In genomic region chr20:50071039-50071888, GRCh38 we compare ENCODE assay signal across 8 cellular contexts. TPM values are rescaled to one million over a fixed set of nuclear protein-coding genes. Genes with fewer than 3 reads are reported as not detected.
DNase-seq lines count a peak whose midpoint lies in the region; ATAC-seq, FAIRE-seq and TF ChIP-seq lines count a peak whose summit lies in the region.

No MANE protein-coding gene starts in this region.

- DNase-seq in A172 (ENCODE audit: low spot score) (peak; percentile 76), NCI-H510A treated with DMSO at 0.1 percent for 48 hours (lab: John Stamatoyannopoulos, UW) (peak; percentile 88), choroid plexus epithelial cell (ENCODE audit: low read depth) (peak; percentile 81), HepG2 (ENCODE audit: low spot score) (peak; percentile 83)
- DNase-seq in activated CD4-positive, alpha-beta T cell treated with anti-CD3 and anti-CD28 coated beads for 36 hours, result peak; percentile 95
- DNase-seq in stimulated activated CD4-positive, alpha-beta T cell treated with anti-CD3 and anti-CD28 coated beads, Interleukin-2, amount 100 ng/mL, for 48 hours, result peak; percentile 99

- TF ChIP-seq RAD21 in HepG2 (CRISPR knock-in tag; IDR thresholded peaks at IDR 0.05), result peak; percentile 100

- no peaks in the 10 kb centered on the region for H3K9me3 ChIP-seq in HepG2 (ENCODE audit: low read length)

- POLR2A ChIA-PET in activated CD4-positive, alpha-beta T cell treated with anti-CD3 and anti-CD28 coated beads for 36 hours (lab: Charles Lee), result interaction anchor here (0.6 to 1.6 kb wide), 4 partner anchors 39 to 92 kb away, joined by 3 to 5 read pairs (median 4); no protein-coding TSS in a partner anchor
- POLR2A ChIA-PET in HepG2 (lab: Yijun Ruan, JAX), result interaction anchor here (0.9 to 4.7 kb wide), 10 partner anchors 11 to 155 kb away, joined by 3 to 58 read pairs (median 3); partner anchors contain the start of gene SNAI1

- no peaks in the 10 kb centered on the region for H4K20me1 ChIP-seq in HepG2 (ENCODE audit: insufficient read depth, low read length)

- intact Hi-C loops in activated CD4-positive, alpha-beta T cell treated with anti-CD3 and anti-CD28 coated beads for 36 hours (cut with DNase I, micrococcal nuclease), result loop anchor here (1.0 kb wide), 2 partner anchors 92 to 98 kb away; no protein-coding TSS in a partner anchor
- intact Hi-C loops in HepG2 (cut with micrococcal nuclease; ENCODE audit: unreplicated experiment), result loop anchor here (1.0 to 2.0 kb wide), 2 partner anchors 16 to 92 kb away; no protein-coding TSS in a partner anchor

- CTCF ChIA-PET in activated CD4-positive, alpha-beta T cell treated with anti-CD3 and anti-CD28 coated beads for 36 hours (lab: Charles Lee), result interaction anchor here (0.5 to 8.6 kb wide), 56 partner anchors 9 to 633 kb away, joined by 3 to 224 read pairs (median 4); partner anchors contain the start of genes PEDS1 and UBE2V1
- CTCF ChIA-PET in HepG2 (lab: Yijun Ruan, JAX; ENCODE audit: low intra/inter-chr PET ratio, low total read pairs), result interaction anchor here (0.6 to 4.2 kb wide), 6 partner anchors 13 to 142 kb away, joined by 3 to 163 read pairs (median 5); partner anchors contain the start of gene SNAI1

- H3K27ac Mint-ChIP-seq in activated CD4-positive, alpha-beta T cell treated with anti-CD3 and anti-CD28 coated beads for 36 hours, result no peak overlapping the region

- peak; percentile 67 for ATAC-seq in GM18861 (IDR thresholded peaks at IDR 0.05; ENCODE audit: unreplicated experiment)
- ATAC-seq in HG03439 (IDR thresholded peaks at IDR 0.05; ENCODE audit: unreplicated experiment), result peak; percentile 89
- peak; percentile 99 for ATAC-seq in activated CD4-positive, alpha-beta T cell treated with anti-CD3 and anti-CD28 coated beads for 36 hours
- ATAC-seq in HepG2, result peak; percentile 81

- in situ Hi-C loops in HepG2 (cut with HindIII; ENCODE audit: extremely low pct_ligation_motif_present, low pct_unique_long_range_greater_than_20kb), result no loop called here

- TF ChIP-seq POLR2A in HepG2 (IDR thresholded peaks at IDR 0.05; ENCODE audit: insufficient read depth in 1 of 2, low read depth in 2 of 2, low read length in 2 of 2), result no peak

- H3K4me3 ChIP-seq in choroid plexus epithelial cell (ENCODE audit: low read depth, low read length) (peak overlapping the region; percentile 51), HepG2 (replicated peaks in 1 of 3; ENCODE audit: insufficient read depth in 1 of 3, low read depth in 2 of 3, low read length in 3 of 3) (peak overlapping the region; percentile 13 to 67 (median 18); a peak in 5 of 6 replicates)

- H3K4me1 ChIP-seq in HepG2 (ENCODE audit: insufficient read depth, low read length), result peaks cover 73% of the 10 kb centered on the region

- no peaks in the 10 kb centered on the region for H3K36me3 Mint-ChIP-seq in activated CD4-positive, alpha-beta T cell treated with anti-CD3 and anti-CD28 coated beads for 36 hours (ENCODE audit: low read depth)

- H2AFZ ChIP-seq in HepG2 (ENCODE audit: low read length), result peak overlapping the region; percentile 67

- peak overlapping the region; percentile 84 for H3K4me2 ChIP-seq in HepG2 (ENCODE audit: low read depth, low read length)

- TF ChIP-seq CTCF in choroid plexus epithelial cell (conservative IDR thresholded peaks at IDR 0.05; ENCODE audit: low read depth, low read length), result peak; percentile 95
- TF ChIP-seq CTCF in HepG2 (CRISPR knock-in tag; IDR thresholded peaks at IDR 0.05), result peak; percentile 100

- H3K27ac ChIP-seq in HepG2 (ENCODE audit: extremely low read length, insufficient read depth, low read length), result no peak overlapping the region

- H3K27me3 ChIP-seq in HepG2 (ENCODE audit: control insufficient read depth in 1 of 2, insufficient read depth in 2 of 2, low read length in 2 of 2), result peaks cover 0 to 14% of the 10 kb centered on the region in 2 experiments; a peak in 1 of 5 replicates

- BruUV-seq in HepG2 (replicated peaks; lab: Mats Ljungman, UMichigan), result no TSS peak

- FAIRE-seq in HepG2 (lab: Jason Lieb, UNC), result peak; percentile 82

- H3K27me3 Mint-ChIP-seq in activated CD4-positive, alpha-beta T cell treated with anti-CD3 and anti-CD28 coated beads for 36 hours, result no peaks in the 10 kb centered on the region

- H3K9me3 Mint-ChIP-seq in activated CD4-positive, alpha-beta T cell treated with anti-CD3 and anti-CD28 coated beads for 36 hours (ENCODE audit: low read depth), result no peaks in the 10 kb centered on the region

- H3K4me3 Mint-ChIP-seq in activated CD4-positive, alpha-beta T cell treated with anti-CD3 and anti-CD28 coated beads for 36 hours, result peak overlapping the region; percentile 61

- H3K79me2 ChIP-seq in HepG2 (ENCODE audit: insufficient read depth, low read length), result no peaks in the 10 kb centered on the region

- 10% methylated on average over 48 of the region's 48 CpGs for WGBS in HepG2 (ENCODE audit: low lambda C conversion rate)

- H3K36me3 ChIP-seq in HepG2 (replicated peaks in 1 of 2; ENCODE audit: control insufficient read depth in 1 of 2, insufficient read depth in 2 of 2, low read length in 2 of 2), result no peaks in the 10 kb centered on the region

- TF ChIP-seq EP300 in HepG2 (IDR thresholded peaks at IDR 0.05; ENCODE audit: low read depth in 2 of 2, low read length in 2 of 2) (0 out of 4 replicates have a peak, but pooled peaks of 1 of the 2 experiments have one; percentile 23), HepG2 (CRISPR knock-in tag; IDR thresholded peaks at IDR 0.05; ENCODE audit: borderline replicate concordance) (no peak; the same call in 1 of the 2 replicates)

- peak overlapping the region; percentile 42; the same call in 1 of the 2 replicates for H3K9ac ChIP-seq in HepG2 (ENCODE audit: insufficient read depth, low read depth, low read length)

- peaks cover 4% of the 10 kb centered on the region for H3K4me1 Mint-ChIP-seq in activated CD4-positive, alpha-beta T cell treated with anti-CD3 and anti-CD28 coated beads for 36 hours

TF ChIP-seq in HepG2, 621 proteins besides CTCF, POLR2A, EP300 and RAD21 (continues in another document):
- no peak for TF ChIP-seq ZNF33A (CRISPR knock-in tag; IDR thresholded peaks at IDR 0.05; ENCODE audit: borderline replicate concordance)
- TF ChIP-seq SIX1 (CRISPR knock-in tag; IDR thresholded peaks at IDR 0.05; ENCODE audit: borderline replicate concordance), result no peak
- TF ChIP-seq WIZ (CRISPR knock-in tag; IDR thresholded peaks at IDR 0.05), result no peak
- TF ChIP-seq GMEB1 (CRISPR knock-in tag; IDR thresholded peaks at IDR 0.05; ENCODE audit: borderline replicate concordance), result peak; percentile 60; the same call in 1 of the 2 replicates
- TF ChIP-seq ZNF431 (CRISPR knock-in tag; IDR thresholded peaks at IDR 0.05; ENCODE audit: borderline replicate concordance, low read depth), result 0 out of 2 replicates have a peak, but pooled peaks have one; percentile 56
- peak; percentile 90 for TF ChIP-seq ZNF335 (CRISPR knock-in tag; IDR thresholded peaks at IDR 0.05)
- TF ChIP-seq PLRG1 (conservative IDR thresholded peaks at IDR 0.05), result no peak
- no peak for TF ChIP-seq MAFK (conservative IDR thresholded peaks at IDR 0.05 in 1 of 2, IDR thresholded peaks at IDR 0.05 in 1 of 2; ENCODE audit: low read length in 2 of 2)
- TF ChIP-seq NAIF1 (CRISPR knock-in tag; IDR thresholded peaks at IDR 0.05; ENCODE audit: borderline replicate concordance), result no peak
- TF ChIP-seq ZNF644 (CRISPR knock-in tag; IDR thresholded peaks at IDR 0.05; ENCODE audit: low read depth), result no peak
- TF ChIP-seq CENPT (CRISPR knock-in tag; IDR thresholded peaks at IDR 0.05; ENCODE audit: low read depth), result no peak

RNA-seq across cellular contexts. Expression of gene UBE2V1, which starts 41.7 kb away (rescaled TPM):
- 58.9 and 59.1 TPM in 2 replicates for total RNA-seq in A172 (2014; rRNA removed; shearing (Covaris generic))
- total RNA-seq in activated CD4-positive, alpha-beta T cell treated with anti-CD3 and anti-CD28 coated beads for 36 hours, result 100 to 1,000 TPM; 177 to 265 TPM
- total RNA-seq in HepG2 (2016; rRNA removed; fragmentation: Illumina TruSeq; extraction: Trizol), result 81.3 and 85.1 TPM in 2 replicates
- total RNA-seq in HepG2 (2016; cell fraction: cytosol; rRNA removed; fragmentation: Illumina TruSeq; extraction: Trizol; ENCODE audit: low read depth), result 39.8 and 41.0 TPM in 2 replicates
- 75.7 and 82.4 TPM in 2 replicates for total RNA-seq in HepG2 (2016; cell fraction: insoluble cytoplasmic fraction; rRNA removed; fragmentation: Illumina TruSeq; extraction: Trizol)
- 77.9 and 85.1 TPM in 2 replicates for total RNA-seq in HepG2 (2016; cell fraction: membrane; rRNA removed; fragmentation: Illumina TruSeq; extraction: Trizol)
- 90.9 and 96.1 TPM in 2 replicates for total RNA-seq in HepG2 (2016; cell fraction: nucleus; rRNA removed; fragmentation: Illumina TruSeq; extraction: Trizol)
- polyA plus RNA-seq in HepG2 (2011; rRNA removed), result 102 and 132 TPM in 2 replicates
- 86.6 and 115 TPM in 2 replicates for polyA plus RNA-seq in HepG2 (2011; cell fraction: cytosol; rRNA removed)
- 112 and 127 TPM in 2 replicates for polyA plus RNA-seq in HepG2 (2011; cell fraction: nucleus; rRNA removed)
- polyA plus RNA-seq in HepG2 (2012), result 131 and 175 TPM in 2 replicates
- polyA plus RNA-seq in HepG2 (2016; cell fraction: cytosol; fragmentation: Illumina TruSeq; extraction: Trizol; ENCODE audit: low read depth), result 88.5 and 88.7 TPM in 2 replicates
- 203 and 260 TPM in 2 replicates for polyA plus RNA-seq in HepG2 (2016; cell fraction: insoluble cytoplasmic fraction; fragmentation: Illumina TruSeq; extraction: Trizol; ENCODE audit: low read depth)
- polyA plus RNA-seq in HepG2 (2016; cell fraction: membrane; fragmentation: Illumina TruSeq; extraction: Trizol; ENCODE audit: low read depth), result 179 and 185 TPM in 2 replicates
- polyA plus RNA-seq in HepG2 (2016; cell fraction: nucleus; fragmentation: Illumina TruSeq; extraction: Trizol; ENCODE audit: insufficient read depth, low read depth), result 152 and 171 TPM in 2 replicates
- 54.3 and 62.1 TPM in 2 replicates for polyA minus RNA-seq in HepG2 (2011; rRNA and poly(A)+ RNA removed; ENCODE audit: low replicate concordance)
- polyA minus RNA-seq in HepG2 (2011; cell fraction: cytosol; rRNA and poly(A)+ RNA removed), result 50.5 and 51.3 TPM in 2 replicates
- polyA minus RNA-seq in HepG2 (2011; cell fraction: nucleus; rRNA and poly(A)+ RNA removed), result 273 and 299 TPM in 2 replicates
